1 cellular context compared by ENCODE assay signal in the genomic region with DNA sequence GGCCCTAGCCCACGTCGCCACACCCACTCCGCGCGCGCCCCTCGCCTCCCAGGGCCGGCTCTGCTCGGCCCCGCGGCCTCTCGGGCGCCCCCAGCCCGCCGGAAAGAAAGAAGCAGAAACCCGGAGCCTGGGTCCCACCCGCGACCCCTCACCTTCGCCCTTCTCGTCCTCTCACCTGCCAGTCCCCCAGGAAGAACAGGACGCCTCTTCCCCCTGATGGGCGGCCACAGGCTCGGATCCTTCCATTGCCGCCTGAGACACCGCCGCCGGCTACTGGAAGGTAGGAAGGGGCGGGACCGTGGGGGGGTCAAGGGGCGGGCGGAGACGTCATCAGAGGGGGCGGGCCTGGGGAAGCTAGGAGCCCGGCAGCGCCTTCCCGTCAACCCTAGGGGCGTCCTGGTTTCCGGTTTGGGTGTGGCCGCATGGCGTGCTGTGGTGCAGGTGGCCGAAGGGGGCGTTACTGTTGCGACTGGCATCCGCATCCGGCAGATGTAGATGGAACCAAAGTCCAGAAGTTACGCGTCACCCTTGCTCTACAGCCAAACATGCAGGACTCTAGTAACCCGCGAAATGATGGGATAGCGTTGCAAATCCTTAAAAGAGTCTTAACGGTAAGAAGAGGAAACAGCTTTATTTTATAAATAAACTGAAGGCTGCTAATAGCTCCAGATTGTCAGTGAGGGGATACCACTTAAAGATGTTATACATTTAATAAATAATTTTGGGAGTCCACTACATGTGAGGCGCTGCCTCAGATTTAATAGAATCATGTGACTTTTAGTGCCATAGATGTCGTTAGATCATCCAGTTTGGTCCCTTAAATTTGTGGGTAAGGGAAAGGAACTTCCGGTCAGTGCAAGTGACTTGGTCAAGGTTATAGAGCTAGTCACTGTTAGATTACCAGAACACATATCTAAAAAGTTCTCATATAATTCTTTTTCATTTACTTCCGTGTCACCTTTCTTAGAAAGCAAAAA.
TF ChIP-seq lines count a peak whose summit lies in the region.

A gene (minus strand): TSS at position 282 of the 977 bp plus-strand sequence. CDS start 36 bp downstream, at position 246.

TF ChIP-seq in HepG2, 621 proteins besides CTCF, POLR2A, EP300 and RAD21 (continued from another document and continues in another):
- TF ChIP-seq, protein P1, sequence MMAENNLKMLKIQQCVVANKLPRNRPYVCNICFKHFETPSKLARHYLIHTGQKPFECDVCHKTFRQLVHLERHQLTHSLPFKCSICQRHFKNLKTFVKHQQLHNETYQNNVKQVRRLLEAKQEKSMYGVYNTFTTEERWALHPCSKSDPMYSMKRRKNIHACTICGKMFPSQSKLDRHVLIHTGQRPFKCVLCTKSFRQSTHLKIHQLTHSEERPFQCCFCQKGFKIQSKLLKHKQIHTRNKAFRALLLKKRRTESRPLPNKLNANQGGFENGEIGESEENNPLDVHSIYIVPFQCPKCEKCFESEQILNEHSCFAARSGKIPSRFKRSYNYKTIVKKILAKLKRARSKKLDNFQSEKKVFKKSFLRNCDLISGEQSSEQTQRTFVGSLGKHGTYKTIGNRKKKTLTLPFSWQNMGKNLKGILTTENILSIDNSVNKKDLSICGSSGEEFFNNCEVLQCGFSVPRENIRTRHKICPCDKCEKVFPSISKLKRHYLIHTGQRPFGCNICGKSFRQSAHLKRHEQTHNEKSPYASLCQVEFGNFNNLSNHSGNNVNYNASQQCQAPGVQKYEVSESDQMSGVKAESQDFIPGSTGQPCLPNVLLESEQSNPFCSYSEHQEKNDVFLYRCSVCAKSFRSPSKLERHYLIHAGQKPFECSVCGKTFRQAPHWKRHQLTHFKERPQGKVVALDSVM (CRISPR knock-in tag; IDR thresholded peaks at IDR 0.05) = 0 out of 2 replicates have a peak, but pooled peaks have one; percentile 18
- TF ChIP-seq, protein P2, sequence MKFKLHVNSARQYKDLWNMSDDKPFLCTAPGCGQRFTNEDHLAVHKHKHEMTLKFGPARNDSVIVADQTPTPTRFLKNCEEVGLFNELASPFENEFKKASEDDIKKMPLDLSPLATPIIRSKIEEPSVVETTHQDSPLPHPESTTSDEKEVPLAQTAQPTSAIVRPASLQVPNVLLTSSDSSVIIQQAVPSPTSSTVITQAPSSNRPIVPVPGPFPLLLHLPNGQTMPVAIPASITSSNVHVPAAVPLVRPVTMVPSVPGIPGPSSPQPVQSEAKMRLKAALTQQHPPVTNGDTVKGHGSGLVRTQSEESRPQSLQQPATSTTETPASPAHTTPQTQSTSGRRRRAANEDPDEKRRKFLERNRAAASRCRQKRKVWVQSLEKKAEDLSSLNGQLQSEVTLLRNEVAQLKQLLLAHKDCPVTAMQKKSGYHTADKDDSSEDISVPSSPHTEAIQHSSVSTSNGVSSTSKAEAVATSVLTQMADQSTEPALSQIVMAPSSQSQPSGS (CRISPR knock-in tag; IDR thresholded peaks at IDR 0.05) = peak; percentile 84
- peak; percentile 19; the same call in 1 of the 2 replicates for TF ChIP-seq SOX5 (CRISPR knock-in tag; IDR thresholded peaks at IDR 0.05; ENCODE audit: borderline replicate concordance)
- no peak for TF ChIP-seq SYNCRIP (IDR thresholded peaks at IDR 0.05; ENCODE audit: insufficient read depth, low read depth, low read length)
- TF ChIP-seq ZNF484 (CRISPR knock-in tag; IDR thresholded peaks at IDR 0.05; ENCODE audit: borderline replicate concordance, low read depth) = no peak
- TF ChIP-seq PITX1 (CRISPR knock-in tag; IDR thresholded peaks at IDR 0.05) = peak; percentile 26; the same call in 1 of the 2 replicates
- TF ChIP-seq ZBTB3 (CRISPR knock-in tag; IDR thresholded peaks at IDR 0.05; ENCODE audit: borderline replicate concordance, low read depth) = no peak
- no peak for TF ChIP-seq SMYD3 (CRISPR knock-in tag; IDR thresholded peaks at IDR 0.05)
- peak; percentile 92; the same call in 1 of the 2 replicates for TF ChIP-seq ERF (CRISPR knock-in tag; IDR thresholded peaks at IDR 0.05)
- no peak for TF ChIP-seq KLF15 (CRISPR knock-in tag; IDR thresholded peaks at IDR 0.05; ENCODE audit: borderline replicate concordance)
- peak; percentile 84 for TF ChIP-seq MED1 (CRISPR knock-in tag; IDR thresholded peaks at IDR 0.05)
- no peak for TF ChIP-seq ADNP (CRISPR knock-in tag; IDR thresholded peaks at IDR 0.05)
- TF ChIP-seq, protein P3, sequence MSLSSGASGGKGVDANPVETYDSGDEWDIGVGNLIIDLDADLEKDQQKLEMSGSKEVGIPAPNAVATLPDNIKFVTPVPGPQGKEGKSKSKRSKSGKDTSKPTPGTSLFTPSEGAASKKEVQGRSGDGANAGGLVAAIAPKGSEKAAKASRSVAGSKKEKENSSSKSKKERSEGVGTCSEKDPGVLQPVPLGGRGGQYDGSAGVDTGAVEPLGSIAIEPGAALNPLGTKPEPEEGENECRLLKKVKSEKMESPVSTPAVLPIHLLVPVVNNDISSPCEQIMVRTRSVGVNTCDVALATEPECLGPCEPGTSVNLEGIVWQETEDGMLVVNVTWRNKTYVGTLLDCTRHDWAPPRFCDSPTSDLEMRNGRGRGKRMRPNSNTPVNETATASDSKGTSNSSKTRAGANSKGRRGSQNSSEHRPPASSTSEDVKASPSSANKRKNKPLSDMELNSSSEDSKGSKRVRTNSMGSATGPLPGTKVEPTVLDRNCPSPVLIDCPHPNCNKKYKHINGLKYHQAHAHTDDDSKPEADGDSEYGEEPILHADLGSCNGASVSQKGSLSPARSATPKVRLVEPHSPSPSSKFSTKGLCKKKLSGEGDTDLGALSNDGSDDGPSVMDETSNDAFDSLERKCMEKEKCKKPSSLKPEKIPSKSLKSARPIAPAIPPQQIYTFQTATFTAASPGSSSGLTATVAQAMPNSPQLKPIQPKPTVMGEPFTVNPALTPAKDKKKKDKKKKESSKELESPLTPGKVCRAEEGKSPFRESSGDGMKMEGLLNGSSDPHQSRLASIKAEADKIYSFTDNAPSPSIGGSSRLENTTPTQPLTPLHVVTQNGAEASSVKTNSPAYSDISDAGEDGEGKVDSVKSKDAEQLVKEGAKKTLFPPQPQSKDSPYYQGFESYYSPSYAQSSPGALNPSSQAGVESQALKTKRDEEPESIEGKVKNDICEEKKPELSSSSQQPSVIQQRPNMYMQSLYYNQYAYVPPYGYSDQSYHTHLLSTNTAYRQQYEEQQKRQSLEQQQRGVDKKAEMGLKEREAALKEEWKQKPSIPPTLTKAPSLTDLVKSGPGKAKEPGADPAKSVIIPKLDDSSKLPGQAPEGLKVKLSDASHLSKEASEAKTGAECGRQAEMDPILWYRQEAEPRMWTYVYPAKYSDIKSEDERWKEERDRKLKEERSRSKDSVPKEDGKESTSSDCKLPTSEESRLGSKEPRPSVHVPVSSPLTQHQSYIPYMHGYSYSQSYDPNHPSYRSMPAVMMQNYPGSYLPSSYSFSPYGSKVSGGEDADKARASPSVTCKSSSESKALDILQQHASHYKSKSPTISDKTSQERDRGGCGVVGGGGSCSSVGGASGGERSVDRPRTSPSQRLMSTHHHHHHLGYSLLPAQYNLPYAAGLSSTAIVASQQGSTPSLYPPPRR (CRISPR knock-in tag; IDR thresholded peaks at IDR 0.05; ENCODE audit: borderline replicate concordance) = 0 out of 2 replicates have a peak, but pooled peaks have one; percentile 51
- TF ChIP-seq, protein P4, sequence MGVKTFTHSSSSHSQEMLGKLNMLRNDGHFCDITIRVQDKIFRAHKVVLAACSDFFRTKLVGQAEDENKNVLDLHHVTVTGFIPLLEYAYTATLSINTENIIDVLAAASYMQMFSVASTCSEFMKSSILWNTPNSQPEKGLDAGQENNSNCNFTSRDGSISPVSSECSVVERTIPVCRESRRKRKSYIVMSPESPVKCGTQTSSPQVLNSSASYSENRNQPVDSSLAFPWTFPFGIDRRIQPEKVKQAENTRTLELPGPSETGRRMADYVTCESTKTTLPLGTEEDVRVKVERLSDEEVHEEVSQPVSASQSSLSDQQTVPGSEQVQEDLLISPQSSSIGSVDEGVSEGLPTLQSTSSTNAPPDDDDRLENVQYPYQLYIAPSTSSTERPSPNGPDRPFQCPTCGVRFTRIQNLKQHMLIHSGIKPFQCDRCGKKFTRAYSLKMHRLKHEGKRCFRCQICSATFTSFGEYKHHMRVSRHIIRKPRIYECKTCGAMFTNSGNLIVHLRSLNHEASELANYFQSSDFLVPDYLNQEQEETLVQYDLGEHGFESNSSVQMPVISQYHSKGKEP (CRISPR knock-in tag; IDR thresholded peaks at IDR 0.05) = no peak
- TF ChIP-seq HMG20B (CRISPR knock-in tag; conservative IDR thresholded peaks at IDR 0.05) = peak; percentile 73; the same call in 1 of the 2 replicates
- TF ChIP-seq, protein P5, sequence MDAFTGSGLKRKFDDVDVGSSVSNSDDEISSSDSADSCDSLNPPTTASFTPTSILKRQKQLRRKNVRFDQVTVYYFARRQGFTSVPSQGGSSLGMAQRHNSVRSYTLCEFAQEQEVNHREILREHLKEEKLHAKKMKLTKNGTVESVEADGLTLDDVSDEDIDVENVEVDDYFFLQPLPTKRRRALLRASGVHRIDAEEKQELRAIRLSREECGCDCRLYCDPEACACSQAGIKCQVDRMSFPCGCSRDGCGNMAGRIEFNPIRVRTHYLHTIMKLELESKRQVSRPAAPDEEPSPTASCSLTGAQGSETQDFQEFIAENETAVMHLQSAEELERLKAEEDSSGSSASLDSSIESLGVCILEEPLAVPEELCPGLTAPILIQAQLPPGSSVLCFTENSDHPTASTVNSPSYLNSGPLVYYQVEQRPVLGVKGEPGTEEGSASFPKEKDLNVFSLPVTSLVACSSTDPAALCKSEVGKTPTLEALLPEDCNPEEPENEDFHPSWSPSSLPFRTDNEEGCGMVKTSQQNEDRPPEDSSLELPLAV (CRISPR knock-in tag; conservative IDR thresholded peaks at IDR 0.05; ENCODE audit: low read depth) = no peak
- no peak for TF ChIP-seq AKAP8 (CRISPR knock-in tag; IDR thresholded peaks at IDR 0.05)
- TF ChIP-seq, protein P6, sequence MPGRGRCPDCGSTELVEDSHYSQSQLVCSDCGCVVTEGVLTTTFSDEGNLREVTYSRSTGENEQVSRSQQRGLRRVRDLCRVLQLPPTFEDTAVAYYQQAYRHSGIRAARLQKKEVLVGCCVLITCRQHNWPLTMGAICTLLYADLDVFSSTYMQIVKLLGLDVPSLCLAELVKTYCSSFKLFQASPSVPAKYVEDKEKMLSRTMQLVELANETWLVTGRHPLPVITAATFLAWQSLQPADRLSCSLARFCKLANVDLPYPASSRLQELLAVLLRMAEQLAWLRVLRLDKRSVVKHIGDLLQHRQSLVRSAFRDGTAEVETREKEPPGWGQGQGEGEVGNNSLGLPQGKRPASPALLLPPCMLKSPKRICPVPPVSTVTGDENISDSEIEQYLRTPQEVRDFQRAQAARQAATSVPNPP (CRISPR knock-in tag; IDR thresholded peaks at IDR 0.05) = no peak
- TF ChIP-seq ZNF563 (CRISPR knock-in tag; IDR thresholded peaks at IDR 0.05) = 0 out of 2 replicates have a peak, but pooled peaks have one; percentile 58
- TF ChIP-seq, protein P7, sequence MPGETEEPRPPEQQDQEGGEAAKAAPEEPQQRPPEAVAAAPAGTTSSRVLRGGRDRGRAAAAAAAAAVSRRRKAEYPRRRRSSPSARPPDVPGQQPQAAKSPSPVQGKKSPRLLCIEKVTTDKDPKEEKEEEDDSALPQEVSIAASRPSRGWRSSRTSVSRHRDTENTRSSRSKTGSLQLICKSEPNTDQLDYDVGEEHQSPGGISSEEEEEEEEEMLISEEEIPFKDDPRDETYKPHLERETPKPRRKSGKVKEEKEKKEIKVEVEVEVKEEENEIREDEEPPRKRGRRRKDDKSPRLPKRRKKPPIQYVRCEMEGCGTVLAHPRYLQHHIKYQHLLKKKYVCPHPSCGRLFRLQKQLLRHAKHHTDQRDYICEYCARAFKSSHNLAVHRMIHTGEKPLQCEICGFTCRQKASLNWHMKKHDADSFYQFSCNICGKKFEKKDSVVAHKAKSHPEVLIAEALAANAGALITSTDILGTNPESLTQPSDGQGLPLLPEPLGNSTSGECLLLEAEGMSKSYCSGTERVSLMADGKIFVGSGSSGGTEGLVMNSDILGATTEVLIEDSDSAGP (CRISPR knock-in tag; IDR thresholded peaks at IDR 0.05; ENCODE audit: borderline replicate concordance) = peak; percentile 62; the same call in 1 of the 2 replicates
- peak; percentile 93 for TF ChIP-seq ETV5 (CRISPR knock-in tag; IDR thresholded peaks at IDR 0.05; ENCODE audit: borderline replicate concordance)
- TF ChIP-seq, protein P8, sequence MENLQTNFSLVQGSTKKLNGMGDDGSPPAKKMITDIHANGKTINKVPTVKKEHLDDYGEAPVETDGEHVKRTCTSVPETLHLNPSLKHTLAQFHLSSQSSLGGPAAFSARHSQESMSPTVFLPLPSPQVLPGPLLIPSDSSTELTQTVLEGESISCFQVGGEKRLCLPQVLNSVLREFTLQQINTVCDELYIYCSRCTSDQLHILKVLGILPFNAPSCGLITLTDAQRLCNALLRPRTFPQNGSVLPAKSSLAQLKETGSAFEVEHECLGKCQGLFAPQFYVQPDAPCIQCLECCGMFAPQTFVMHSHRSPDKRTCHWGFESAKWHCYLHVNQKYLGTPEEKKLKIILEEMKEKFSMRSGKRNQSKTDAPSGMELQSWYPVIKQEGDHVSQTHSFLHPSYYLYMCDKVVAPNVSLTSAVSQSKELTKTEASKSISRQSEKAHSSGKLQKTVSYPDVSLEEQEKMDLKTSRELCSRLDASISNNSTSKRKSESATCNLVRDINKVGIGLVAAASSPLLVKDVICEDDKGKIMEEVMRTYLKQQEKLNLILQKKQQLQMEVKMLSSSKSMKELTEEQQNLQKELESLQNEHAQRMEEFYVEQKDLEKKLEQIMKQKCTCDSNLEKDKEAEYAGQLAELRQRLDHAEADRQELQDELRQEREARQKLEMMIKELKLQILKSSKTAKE (CRISPR knock-in tag; IDR thresholded peaks at IDR 0.05; ENCODE audit: borderline replicate concordance) = no peak; the same call in 1 of the 2 replicates
- TF ChIP-seq, protein P9, sequence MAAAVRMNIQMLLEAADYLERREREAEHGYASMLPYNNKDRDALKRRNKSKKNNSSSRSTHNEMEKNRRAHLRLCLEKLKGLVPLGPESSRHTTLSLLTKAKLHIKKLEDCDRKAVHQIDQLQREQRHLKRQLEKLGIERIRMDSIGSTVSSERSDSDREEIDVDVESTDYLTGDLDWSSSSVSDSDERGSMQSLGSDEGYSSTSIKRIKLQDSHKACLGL (CRISPR knock-in tag; IDR thresholded peaks at IDR 0.05) = peak; percentile 47; the same call in 1 of the 2 replicates
- peak; percentile 66 for TF ChIP-seq ZNF556 (CRISPR knock-in tag; IDR thresholded peaks at IDR 0.05; ENCODE audit: borderline replicate concordance)
- TF ChIP-seq SPEN (CRISPR knock-in tag; IDR thresholded peaks at IDR 0.05; ENCODE audit: low read depth) = peak; percentile 78
- peak; percentile 87 for TF ChIP-seq PHF20 (CRISPR knock-in tag; IDR thresholded peaks at IDR 0.05)
- TF ChIP-seq ZNF33A (CRISPR knock-in tag; IDR thresholded peaks at IDR 0.05; ENCODE audit: borderline replicate concordance) = peak; percentile 64; the same call in 1 of the 2 replicates
- peak; percentile 86 for TF ChIP-seq ZNF143 (CRISPR knock-in tag; IDR thresholded peaks at IDR 0.05)
- no peak for TF ChIP-seq NONO (IDR thresholded peaks at IDR 0.05)
- peak; percentile 85; the same call in 1 of the 2 replicates for TF ChIP-seq NONO (CRISPR knock-in tag; conservative IDR thresholded peaks at IDR 0.05)
- 0 out of 2 replicates have a peak, but pooled peaks have one; percentile 35 for TF ChIP-seq ZC3H4 (CRISPR knock-in tag; IDR thresholded peaks at IDR 0.05; ENCODE audit: borderline replicate concordance)
- peak; percentile 31 for TF ChIP-seq ZNF781 (CRISPR knock-in tag; IDR thresholded peaks at IDR 0.05; ENCODE audit: borderline replicate concordance, not compliant biosample characterization)
- TF ChIP-seq ZFP36L1 (CRISPR knock-in tag; IDR thresholded peaks at IDR 0.05) = no peak
